In genomic region chr14:68359862-68360552, GRCh38 we compare ENCODE assay signal across 8 cellular contexts.
DNase-seq lines count a peak whose midpoint lies in the region; ATAC-seq, FAIRE-seq and TF ChIP-seq lines count a peak whose summit lies in the region.

No MANE protein-coding gene starts in this region.

- intact Hi-C loops in gastrocnemius medialis (cut with DNase I; ENCODE audit: low total_unique reads): no loop called here

- TF ChIP-seq CTCF in gastrocnemius medialis (IDR thresholded peaks at IDR 0.05 in 4 of 5, conservative IDR thresholded peaks at IDR 0.05 in 1 of 5): no peak

- peak overlapping the region; percentile 55 for H3K4me3 Mint-ChIP-seq in activated T-helper 17 cell treated with anti-CD3 and anti-CD28 coated beads, Interleukin-2, amount 50 U/mL, for 72 hours

- no peaks in the 10 kb centered on the region for H3K36me3 ChIP-seq in gastrocnemius medialis

- no peaks in the 10 kb centered on the region for H3K27me3 Mint-ChIP-seq in activated T-helper 17 cell treated with anti-CD3 and anti-CD28 coated beads, Interleukin-2, amount 50 U/mL, for 72 hours

- FAIRE-seq in GM12891 (lab: Jason Lieb, UNC): peak; percentile 83

- peak; percentile 62 for ATAC-seq in activated T-helper 17 cell treated with anti-CD3 and anti-CD28 coated beads, Interleukin-2, amount 50 U/mL, for 72 hours (replicated peaks)
- ATAC-seq in gastrocnemius medialis (peak in 1 of 2 donors; percentile 62), GM18909 (IDR thresholded peaks at IDR 0.05; ENCODE audit: poor library complexity, unreplicated experiment) (no peak), HG03342 (IDR thresholded peaks at IDR 0.05; ENCODE audit: unreplicated experiment) (no peak), HG03175 (IDR thresholded peaks at IDR 0.05; ENCODE audit: unreplicated experiment) (no peak), GM18858 (IDR thresholded peaks at IDR 0.05; ENCODE audit: unreplicated experiment) (no peak)

- H3K27ac Mint-ChIP-seq in activated T-helper 17 cell treated with anti-CD3 and anti-CD28 coated beads, Interleukin-2, amount 50 U/mL, for 72 hours: peak overlapping the region; percentile 65

- H3K9me3 ChIP-seq in gastrocnemius medialis: no peaks in the 10 kb centered on the region

- no peaks in the 10 kb centered on the region for H3K36me3 Mint-ChIP-seq in activated T-helper 17 cell treated with anti-CD3 and anti-CD28 coated beads, Interleukin-2, amount 50 U/mL, for 72 hours (ENCODE audit: low read depth)

- in situ Hi-C loops in gastrocnemius medialis (cut with MboI; ENCODE audit: low sequenced_read_pairs in 4 of 4): no loop called here

- peak overlapping the region in 2 of 4 donors; percentile 2 to 33 for H3K27ac ChIP-seq in gastrocnemius medialis

- peaks cover 28% of the 10 kb centered on the region for H3K4me1 Mint-ChIP-seq in activated T-helper 17 cell treated with anti-CD3 and anti-CD28 coated beads, Interleukin-2, amount 50 U/mL, for 72 hours

- no peaks in the 10 kb centered on the region for H3K4me1 ChIP-seq in gastrocnemius medialis

- no peak; the same call in 1 of the 2 replicates for TF ChIP-seq POLR2A in GM12891 (IDR thresholded peaks at IDR 0.05; ENCODE audit: low read depth, low read length)
- no peak for TF ChIP-seq POLR2A in gastrocnemius medialis (IDR thresholded peaks at IDR 0.05)

- H3K9me3 Mint-ChIP-seq in activated T-helper 17 cell treated with anti-CD3 and anti-CD28 coated beads, Interleukin-2, amount 50 U/mL, for 72 hours: peaks cover 4% of the 10 kb centered on the region

- DNase-seq in GM12891 (ENCODE audit: insufficient read length, low spot score) (no peak), hepatic stellate cell (ENCODE audit: low spot score) (peak; percentile 41), gastrocnemius medialis (peak; percentile 20 to 42)

- H3K4me3 ChIP-seq in gastrocnemius medialis: no peak overlapping the region

- H3K27me3 ChIP-seq in gastrocnemius medialis: no peaks in the 10 kb centered on the region

TF ChIP-seq in GM12891, 5 proteins besides CTCF, POLR2A, EP300 and RAD21:
- TF ChIP-seq POLR2AphosphoS5 (IDR thresholded peaks at IDR 0.05; ENCODE audit: low read depth, low read length) (peak; percentile 47; the same call in 1 of the 2 replicates), PAX5 (IDR thresholded peaks at IDR 0.05; ENCODE audit: insufficient read depth, low read length, severe bottlenecking) (no peak)
